Comparison of ENCODE assay signal across 1 cellular context in the genomic region with DNA sequence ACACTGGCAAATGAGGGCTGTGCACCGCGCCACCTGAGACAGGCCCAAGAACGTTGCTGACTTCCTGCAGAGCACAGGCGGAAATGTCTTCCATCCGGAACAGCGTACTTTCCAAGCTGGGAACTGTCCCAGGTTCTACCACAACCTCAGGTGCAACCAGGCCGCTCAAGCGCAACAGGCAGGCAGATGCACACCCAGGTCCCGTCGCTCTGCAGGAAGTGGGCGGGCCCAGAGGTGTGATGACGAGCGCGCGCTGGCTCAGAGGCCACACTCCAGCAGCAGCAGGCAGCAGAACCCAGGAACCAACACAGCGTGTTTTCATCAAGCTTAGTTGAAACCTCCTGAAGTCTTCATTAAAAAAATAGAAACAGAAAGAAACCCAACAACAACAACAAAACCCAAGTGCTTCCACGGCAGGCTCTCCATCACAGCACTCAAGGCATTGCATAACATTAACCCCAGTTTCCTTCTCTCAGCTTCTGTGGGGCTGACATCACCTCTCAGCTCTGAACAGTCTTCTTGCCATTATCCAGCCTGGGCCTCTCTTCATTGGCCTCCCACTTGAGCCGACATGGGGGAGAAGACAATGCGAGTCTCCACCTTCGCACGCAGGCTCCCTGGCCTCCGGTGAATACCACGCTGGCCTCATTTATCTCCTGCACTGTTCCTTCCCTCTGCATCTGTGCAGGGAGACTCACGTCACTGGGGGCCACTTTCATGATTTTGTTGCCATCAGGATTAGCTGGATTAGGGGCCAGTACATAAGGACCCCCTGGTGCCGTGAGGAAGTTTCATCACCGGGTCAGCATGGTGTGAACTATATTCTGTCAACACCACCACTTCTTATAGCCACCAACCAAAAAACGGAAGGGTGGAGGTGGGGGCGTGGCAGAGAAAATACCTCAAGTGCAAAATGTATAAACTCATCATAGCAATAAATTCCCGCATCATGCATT.
A peak's percentile ranks its signal among the peaks of the same experiment; 100 is the strongest.
TF ChIP-seq lines count a peak whose summit lies in the region.

No MANE protein-coding gene starts in this region.

TF ChIP-seq in GM23338, 12 proteins besides CTCF, POLR2A, EP300 and RAD21:
- TF ChIP-seq, protein P1, sequence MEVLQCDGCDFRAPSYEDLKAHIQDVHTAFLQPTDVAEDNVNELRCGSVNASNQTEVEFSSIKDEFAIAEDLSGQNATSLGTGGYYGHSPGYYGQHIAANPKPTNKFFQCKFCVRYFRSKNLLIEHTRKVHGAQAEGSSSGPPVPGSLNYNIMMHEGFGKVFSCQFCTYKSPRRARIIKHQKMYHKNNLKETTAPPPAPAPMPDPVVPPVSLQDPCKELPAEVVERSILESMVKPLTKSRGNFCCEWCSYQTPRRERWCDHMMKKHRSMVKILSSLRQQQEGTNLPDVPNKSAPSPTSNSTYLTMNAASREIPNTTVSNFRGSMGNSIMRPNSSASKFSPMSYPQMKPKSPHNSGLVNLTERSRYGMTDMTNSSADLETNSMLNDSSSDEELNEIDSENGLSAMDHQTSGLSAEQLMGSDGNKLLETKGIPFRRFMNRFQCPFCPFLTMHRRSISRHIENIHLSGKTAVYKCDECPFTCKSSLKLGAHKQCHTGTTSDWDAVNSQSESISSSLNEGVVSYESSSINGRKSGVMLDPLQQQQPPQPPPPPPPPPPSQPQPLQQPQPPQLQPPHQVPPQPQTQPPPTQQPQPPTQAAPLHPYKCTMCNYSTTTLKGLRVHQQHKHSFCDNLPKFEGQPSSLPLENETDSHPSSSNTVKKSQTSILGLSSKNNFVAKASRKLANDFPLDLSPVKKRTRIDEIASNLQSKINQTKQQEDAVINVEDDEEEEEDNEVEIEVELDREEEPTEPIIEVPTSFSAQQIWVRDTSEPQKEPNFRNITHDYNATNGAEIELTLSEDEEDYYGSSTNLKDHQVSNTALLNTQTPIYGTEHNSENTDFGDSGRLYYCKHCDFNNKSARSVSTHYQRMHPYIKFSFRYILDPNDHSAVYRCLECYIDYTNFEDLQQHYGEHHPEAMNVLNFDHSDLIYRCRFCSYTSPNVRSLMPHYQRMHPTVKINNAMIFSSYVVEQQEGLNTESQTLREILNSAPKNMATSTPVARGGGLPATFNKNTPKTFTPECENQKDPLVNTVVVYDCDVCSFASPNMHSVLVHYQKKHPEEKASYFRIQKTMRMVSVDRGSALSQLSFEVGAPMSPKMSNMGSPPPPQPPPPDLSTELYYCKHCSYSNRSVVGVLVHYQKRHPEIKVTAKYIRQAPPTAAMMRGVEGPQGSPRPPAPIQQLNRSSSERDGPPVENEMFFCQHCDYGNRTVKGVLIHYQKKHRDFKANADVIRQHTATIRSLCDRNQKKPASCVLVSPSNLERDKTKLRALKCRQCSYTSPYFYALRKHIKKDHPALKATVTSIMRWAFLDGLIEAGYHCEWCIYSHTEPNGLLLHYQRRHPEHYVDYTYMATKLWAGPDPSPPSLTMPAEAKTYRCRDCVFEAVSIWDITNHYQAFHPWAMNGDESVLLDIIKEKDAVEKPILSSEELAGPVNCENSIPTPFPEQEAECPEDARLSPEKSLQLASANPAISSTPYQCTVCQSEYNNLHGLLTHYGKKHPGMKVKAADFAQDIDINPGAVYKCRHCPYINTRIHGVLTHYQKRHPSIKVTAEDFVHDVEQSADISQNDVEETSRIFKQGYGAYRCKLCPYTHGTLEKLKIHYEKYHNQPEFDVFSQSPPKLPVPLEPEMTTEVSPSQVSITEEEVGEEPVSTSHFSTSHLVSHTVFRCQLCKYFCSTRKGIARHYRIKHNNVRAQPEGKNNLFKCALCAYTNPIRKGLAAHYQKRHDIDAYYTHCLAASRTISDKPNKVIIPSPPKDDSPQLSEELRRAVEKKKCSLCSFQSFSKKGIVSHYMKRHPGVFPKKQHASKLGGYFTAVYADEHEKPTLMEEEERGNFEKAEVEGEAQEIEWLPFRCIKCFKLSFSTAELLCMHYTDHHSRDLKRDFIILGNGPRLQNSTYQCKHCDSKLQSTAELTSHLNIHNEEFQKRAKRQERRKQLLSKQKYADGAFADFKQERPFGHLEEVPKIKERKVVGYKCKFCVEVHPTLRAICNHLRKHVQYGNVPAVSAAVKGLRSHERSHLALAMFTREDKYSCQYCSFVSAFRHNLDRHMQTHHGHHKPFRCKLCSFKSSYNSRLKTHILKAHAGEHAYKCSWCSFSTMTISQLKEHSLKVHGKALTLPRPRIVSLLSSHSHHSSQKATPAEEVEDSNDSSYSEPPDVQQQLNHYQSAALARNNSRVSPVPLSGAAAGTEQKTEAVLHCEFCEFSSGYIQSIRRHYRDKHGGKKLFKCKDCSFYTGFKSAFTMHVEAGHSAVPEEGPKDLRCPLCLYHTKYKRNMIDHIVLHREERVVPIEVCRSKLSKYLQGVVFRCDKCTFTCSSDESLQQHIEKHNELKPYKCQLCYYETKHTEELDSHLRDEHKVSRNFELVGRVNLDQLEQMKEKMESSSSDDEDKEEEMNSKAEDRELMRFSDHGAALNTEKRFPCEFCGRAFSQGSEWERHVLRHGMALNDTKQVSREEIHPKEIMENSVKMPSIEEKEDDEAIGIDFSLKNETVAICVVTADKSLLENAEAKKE (CRISPR knock-in tag; IDR thresholded peaks at IDR 0.05): no peak
- peak; percentile 48 for TF ChIP-seq REST (IDR thresholded peaks at IDR 0.05; ENCODE audit: unreplicated experiment)
